Comparison of ENCODE assay signal across 19 cellular contexts in the genomic region with DNA sequence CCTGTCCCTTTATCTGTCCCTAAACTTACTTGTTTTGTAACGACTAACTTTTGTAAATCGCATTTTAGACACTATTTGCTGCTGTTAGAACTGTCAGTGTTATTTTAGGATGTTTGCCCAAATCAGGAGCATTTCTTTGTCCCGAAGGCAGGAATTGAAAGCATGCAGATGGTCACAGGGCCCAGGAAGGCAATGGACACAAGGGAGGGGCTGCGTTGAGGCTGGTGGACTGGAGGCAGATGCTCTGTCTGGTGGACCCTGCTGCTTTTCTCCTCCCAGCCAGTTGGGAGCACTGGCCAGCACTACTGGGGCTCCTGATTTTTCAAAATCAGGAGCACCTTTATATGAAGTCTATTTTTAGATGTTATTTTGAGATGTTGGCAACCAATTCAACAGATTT. TPM values are rescaled to one million over a fixed set of nuclear protein-coding genes. Genes with fewer than 3 reads are reported as not detected.
A peak's percentile ranks its signal among the peaks of the same experiment; 100 is the strongest.
DNase-seq lines count a peak whose midpoint lies in the region; ATAC-seq, FAIRE-seq and TF ChIP-seq lines count a peak whose summit lies in the region.
"Had no signal": no experiment of that assay in that cellular context is flagged by ENCODE, and none has a peak within 500 bp of the region (broad histone marks: within the 10 kb centered on the region; RNA-seq: fewer than 3 reads in every experiment).

No MANE protein-coding gene starts in this region.

- peaks cover 6% of the 10 kb centered on the region for H3K4me1 ChIP-seq in RWPE2 (ENCODE audit: insufficient read depth, poor library complexity, severe bottlenecking)
- H3K4me1 ChIP-seq in skeletal muscle satellite cell (ENCODE audit: control insufficient read depth, insufficient read depth, low read length), result peaks cover 14% of the 10 kb centered on the region
- H3K4me1 ChIP-seq: parathyroid adenoma, SJCRH30, suprapubic skin had no signal

- no peak for FAIRE-seq in H54 (lab: Jason Lieb, UNC)

- H3K4me3 ChIP-seq in RWPE2 (ENCODE audit: severe bottlenecking), result no peak overlapping the region
- H3K4me3 ChIP-seq in skeletal muscle satellite cell (ENCODE audit: low read length), result peak overlapping the region; percentile 20
- H3K4me3 ChIP-seq: SJCRH30, suprapubic skin had no signal

- H3K9ac ChIP-seq in skeletal muscle satellite cell (ENCODE audit: low read depth, low read length), result no peak overlapping the region
- H3K9ac ChIP-seq: KMS-11, parathyroid adenoma had no signal

- H3K27ac Mint-ChIP-seq in activated T-cell treated with anti-CD3 and anti-CD28 coated beads, Interleukin-2, amount 50 U/mL, for 72 hours, result peak overlapping the region; percentile 35
- H3K27ac Mint-ChIP-seq: brain had no signal

- no peak for DNase-seq in activated T-cell treated with anti-CD3 and anti-CD28 coated beads, Interleukin-2, amount 50 U/mL, for 72 hours
- no peak for DNase-seq in activated T-cell treated with anti-CD3 and anti-CD28 coated beads, Interleukin-2, amount 50 U/mL, for 4 hours
- DNase-seq in RWPE2 (ENCODE audit: low spot score), result no peak
- peak; percentile 17 for DNase-seq in fibroblast of gingiva (ENCODE audit: low read depth)
- no peak for DNase-seq in H54 (ENCODE audit: insufficient read length, low spot score)
- DNase-seq in activated effector memory CD4-positive, alpha-beta T cell treated with Interleukin-2 at 50 U/mL for 16 hours, result no peak
- DNase-seq: activated CD8-positive, alpha-beta T cell treated with anti-CD3 and anti-CD28 coated beads for 36 hours; activated gamma-delta T cell; AML-193; effector memory CD4-positive, alpha-beta T cell; foreskin melanocyte; SJCRH30 had no signal

- H3K4me2 ChIP-seq in skeletal muscle satellite cell (ENCODE audit: low read length), result no peak overlapping the region
- H3K4me2 ChIP-seq: KMS-11 had no signal

- H3K9me3 ChIP-seq in RWPE2 (ENCODE audit: severe bottlenecking) (no peaks in the 10 kb centered on the region), skeletal muscle satellite cell (replicated peaks; ENCODE audit: low read length) (no peaks in the 10 kb centered on the region)
- H3K9me3 ChIP-seq: SJCRH30, suprapubic skin had no signal

- H3K4me3 Mint-ChIP-seq in activated T-cell treated with anti-CD3 and anti-CD28 coated beads, Interleukin-2, amount 50 U/mL, for 72 hours, result no peak overlapping the region
- no peak overlapping the region for H3K4me3 Mint-ChIP-seq in activated T-cell treated with anti-CD3 and anti-CD28 coated beads, Interleukin-2, amount 50 U/mL, for 4 hours
- H3K4me3 Mint-ChIP-seq: activated CD8-positive, alpha-beta T cell treated with anti-CD3 and anti-CD28 coated beads for 36 hours; brain had no signal

- H3K36me3 Mint-ChIP-seq in activated T-cell treated with anti-CD3 and anti-CD28 coated beads, Interleukin-2, amount 50 U/mL, for 72 hours (ENCODE audit: insufficient read depth in 2 of 2), result peaks cover 12 to 13% of the 10 kb centered on the region in 2 donors
- peaks cover 33% of the 10 kb centered on the region for H3K36me3 Mint-ChIP-seq in activated T-cell treated with anti-CD3 and anti-CD28 coated beads, Interleukin-2, amount 50 U/mL, for 4 hours (ENCODE audit: insufficient read depth)
- H3K36me3 Mint-ChIP-seq: brain had no signal

- peaks cover 3 to 4% of the 10 kb centered on the region in 2 donors for H3K9me3 Mint-ChIP-seq in activated T-cell treated with anti-CD3 and anti-CD28 coated beads, Interleukin-2, amount 50 U/mL, for 72 hours
- H3K9me3 Mint-ChIP-seq in activated T-cell treated with anti-CD3 and anti-CD28 coated beads, Interleukin-2, amount 50 U/mL, for 4 hours, result no peaks in the 10 kb centered on the region

- no peaks in the 10 kb centered on the region for H3K36me3 ChIP-seq in RWPE2 (ENCODE audit: low read depth)
- H3K36me3 ChIP-seq in skeletal muscle satellite cell (ENCODE audit: insufficient read depth, low read length), result no peaks in the 10 kb centered on the region
- H3K36me3 ChIP-seq: SJCRH30, suprapubic skin had no signal

- H3K27ac ChIP-seq in RWPE2 (ENCODE audit: poor library complexity, severe bottlenecking), result no peak overlapping the region
- H3K27ac ChIP-seq: KMS-11, parathyroid adenoma, SJCRH30, suprapubic skin had no signal

- peaks cover 28% of the 10 kb centered on the region for H3K4me1 Mint-ChIP-seq in activated T-cell treated with anti-CD3 and anti-CD28 coated beads, Interleukin-2, amount 50 U/mL, for 72 hours (ENCODE audit: low read depth)
- H3K4me1 Mint-ChIP-seq in activated T-cell treated with anti-CD3 and anti-CD28 coated beads, Interleukin-2, amount 50 U/mL, for 4 hours (ENCODE audit: low read depth), result peaks cover 38% of the 10 kb centered on the region

- TF ChIP-seq CTCF in RWPE2 (IDR thresholded peaks at IDR 0.05; ENCODE audit: poor library complexity, severe bottlenecking), result no peak

- no peak for ATAC-seq in activated T-cell treated with anti-CD3 and anti-CD28 coated beads, Interleukin-2, amount 50 U/mL, for 72 hours (replicated peaks in 1 of 2)
- no peak for ATAC-seq in activated T-cell treated with anti-CD3 and anti-CD28 coated beads, Interleukin-2, amount 50 U/mL, for 4 hours
- ATAC-seq in RWPE2 (ENCODE audit: low read depth) (peak; percentile 35; the same call in 2 of the 3 replicates), GM21737 (IDR thresholded peaks at IDR 0.05; ENCODE audit: unreplicated experiment) (no peak)
- ATAC-seq: activated CD8-positive, alpha-beta T cell treated with anti-CD3 and anti-CD28 coated beads for 36 hours had no signal

- H3K27me3 ChIP-seq in RWPE2 (ENCODE audit: insufficient read depth, poor library complexity, severe bottlenecking) (no peaks in the 10 kb centered on the region), skeletal muscle satellite cell (ENCODE audit: control insufficient read depth, insufficient read depth, low read length) (no peaks in the 10 kb centered on the region)

- TF ChIP-seq POLR2A in H54 (IDR thresholded peaks at IDR 0.05; ENCODE audit: low read depth, low read length), result no peak

- H3K27me3 Mint-ChIP-seq in activated T-cell treated with anti-CD3 and anti-CD28 coated beads, Interleukin-2, amount 50 U/mL, for 72 hours (ENCODE audit: low read depth), result no peaks in the 10 kb centered on the region
- no peaks in the 10 kb centered on the region for H3K27me3 Mint-ChIP-seq in activated T-cell treated with anti-CD3 and anti-CD28 coated beads, Interleukin-2, amount 50 U/mL, for 4 hours (ENCODE audit: low read depth)
- H3K27me3 Mint-ChIP-seq: activated CD8-positive, alpha-beta T cell treated with anti-CD3 and anti-CD28 coated beads for 36 hours had no signal

RNA-seq across cellular contexts. Expression of gene DOCK2, which starts 31.7 kb away (rescaled TPM):
- total RNA-seq in activated T-cell treated with anti-CD3 and anti-CD28 coated beads, Interleukin-2, amount 50 U/mL, for 72 hours, result 100 to 1,000 TPM; 242 to 245 TPM
- total RNA-seq in activated T-cell treated with anti-CD3 and anti-CD28 coated beads, Interleukin-2, amount 50 U/mL, for 4 hours, result 100 to 1,000 TPM; 128 to 134 (median 132) TPM
- total RNA-seq in skeletal muscle satellite cell (2012; rRNA removed), result 0.76 and 1.7 TPM in 2 replicates
- total RNA-seq: G401 had no signal
